ENCODE assay signal across 8 cellular contexts in the genomic region with DNA sequence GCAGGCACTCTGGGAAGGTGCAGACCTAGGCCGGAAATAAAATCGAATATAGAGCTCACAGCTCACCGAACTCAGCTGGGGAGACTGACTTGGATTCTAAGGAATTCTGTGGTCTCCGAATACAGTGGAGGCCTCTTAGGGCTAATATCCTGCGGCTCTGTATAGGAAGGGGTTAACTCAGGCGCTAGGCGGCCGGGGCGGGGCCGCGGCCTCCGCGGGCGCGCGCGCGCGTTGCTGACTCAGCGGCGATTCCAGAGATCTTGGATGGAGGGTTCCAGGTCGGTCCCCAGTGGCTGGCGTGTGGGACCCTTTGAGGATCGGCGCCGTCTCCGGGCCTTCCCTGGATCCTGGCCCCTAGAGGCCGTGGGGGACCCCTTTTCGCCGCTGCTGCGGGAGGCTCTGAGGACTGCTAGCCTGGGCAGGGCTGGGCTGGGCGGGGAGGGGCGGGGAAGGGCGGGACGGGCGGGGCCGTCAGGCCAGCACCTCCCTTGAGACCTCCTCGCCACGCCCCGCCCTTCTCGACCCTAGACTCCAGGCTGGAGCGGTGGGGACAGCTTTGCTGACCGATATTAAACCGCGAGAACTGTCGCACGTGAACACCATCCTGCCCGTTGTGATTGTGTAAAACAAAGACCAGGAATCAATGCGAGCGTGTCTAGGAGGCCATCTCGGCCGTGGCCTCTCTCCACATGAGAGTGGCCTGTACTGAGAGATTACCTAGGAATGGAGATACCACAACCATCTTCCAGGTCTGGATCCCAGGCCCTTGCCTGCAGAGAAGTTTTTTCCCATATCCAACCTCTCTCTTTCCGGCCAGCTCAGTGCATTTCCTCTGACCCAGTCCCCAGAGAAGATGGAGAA. TPM values are rescaled to one million over a fixed set of nuclear protein-coding genes. Genes with fewer than 3 reads are reported as not detected.
DNase-seq lines count a peak whose midpoint lies in the region.

No MANE protein-coding gene starts in this region.

- H3K27ac ChIP-seq in epithelial cell of prostate = peak overlapping the region; percentile 94

- H3K4me3 ChIP-seq in Jurkat, Clone E6-1 (ENCODE audit: low read length) = peak overlapping the region; percentile 58

- peak; percentile 82 for DNase-seq in SIG-M5 treated with dmso at 0.1 percent for 504 hours (lab: John Stamatoyannopoulos, UW; ENCODE audit: unreplicated experiment)
- DNase-seq in SIG-M5 (lab: John Stamatoyannopoulos, UW) = no peak
- DNase-seq in Jurkat, Clone E6-1 (ENCODE audit: low read depth, low spot score) = peak; percentile 49
- peak; percentile 97 for DNase-seq in OCI-M1 (lab: John Stamatoyannopoulos, UW)
- DNase-seq in activated T-cell treated with anti-CD3 and anti-CD28 coated beads, Interleukin-2, amount 50 U/mL, for 1 hour = peak; percentile 84
- DNase-seq in epithelial cell of prostate (ENCODE audit: low read depth, low spot score) = no peak
- DNase-seq in middle frontal gyrus (ENCODE audit: extremely low spot score, low spot score) = peak; percentile 45
- DNase-seq in stimulated activated CD8-positive, alpha-beta memory T cell treated with anti-CD3 and anti-CD28 coated beads, Interleukin-2, amount 100 ng/mL, for 48 hours (ENCODE audit: low read depth in 2 of 2) = peak; percentile 72 to 76

RNA-seq across cellular contexts. Expression of a gene that starts 1.4 kb away (rescaled TPM):
- 4.2 TPM for polyA plus RNA-seq in Jurkat, Clone E6-1 (2012; ENCODE audit: insufficient read depth, insufficient read length)

RNA-seq across cellular contexts. Expression of a gene that starts 3.5 kb away (rescaled TPM):
- polyA plus RNA-seq in Jurkat, Clone E6-1 (2012; ENCODE audit: insufficient read depth, insufficient read length) = 0.55 TPM

RNA-seq across cellular contexts. Expression of a gene that starts 4.2 kb away (rescaled TPM):
- polyA plus RNA-seq in Jurkat, Clone E6-1 (2012; ENCODE audit: insufficient read depth, insufficient read length) = 1.9 TPM

RNA-seq across cellular contexts. Expression of a gene that starts 19.1 kb away (rescaled TPM):
- polyA plus RNA-seq in Jurkat, Clone E6-1 (2012; ENCODE audit: insufficient read depth, insufficient read length) = 23.2 TPM

Comparison
In these comparisons a context has a peak if more than half of its experiments do, and no peak if none do; other contexts are left out.
1. DNase-seq: peak in SIG-M5 treated with dmso at 0.1 percent for 504 hours (single experiment), Jurkat, Clone E6-1 (single experiment), OCI-M1 (single experiment), activated T-cell treated with anti-CD3 and anti-CD28 coated beads, Interleukin-2, amount 50 U/mL, for 1 hour (single experiment), middle frontal gyrus (single experiment) and stimulated activated CD8-positive, alpha-beta memory T cell treated with anti-CD3 and anti-CD28 coated beads, Interleukin-2, amount 100 ng/mL, for 48 hours (2 of 2); none in SIG-M5 (single experiment) and epithelial cell of prostate (single experiment).